In the genomic region with DNA sequence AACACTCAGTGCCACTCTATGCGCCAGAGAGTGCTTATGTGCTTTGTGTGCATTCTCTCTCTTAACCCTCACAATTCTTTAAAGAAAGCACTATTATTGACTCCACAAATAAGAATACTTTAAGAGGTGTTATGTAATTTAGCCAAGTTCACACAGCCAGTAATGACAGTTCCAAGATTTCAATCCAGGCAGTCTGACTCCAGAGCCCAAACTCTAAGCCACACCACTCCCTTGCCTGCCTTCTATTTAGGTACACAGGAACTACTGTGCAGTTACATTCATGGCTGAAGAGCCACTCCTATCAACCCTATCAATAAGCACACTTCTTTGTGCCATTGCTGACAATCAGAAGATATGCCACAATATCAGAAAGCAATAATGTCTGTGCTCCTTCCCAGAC, we compare ENCODE assay signal across 23 cellular contexts.
DNase-seq lines count a peak whose midpoint lies in the region; ATAC-seq and TF ChIP-seq lines count a peak whose summit lies in the region.
"Had no signal": no experiment of that assay in that cellular context is flagged by ENCODE, and none has a peak within 500 bp of the region (broad histone marks: within the 10 kb centered on the region; RNA-seq: fewer than 3 reads in every experiment).

No MANE protein-coding gene starts in this region.

- peaks cover 8% of the 10 kb centered on the region; the same call in 1 of the 2 replicates for H4K20me1 ChIP-seq in IMR-90 (ENCODE audit: insufficient read depth, low read length)
- H4K20me1 ChIP-seq: BLaER1 treated with 17β-estradiol and CSF1 and Interleukin-3, amounts not matched to agents 10 nM and 100 nM had no signal

- H3K9ac ChIP-seq in IMR-90 (ENCODE audit: low read depth, low read length): no peak overlapping the region
- H3K9ac ChIP-seq: BLaER1 treated with 17β-estradiol and CSF1 and Interleukin-3, amounts not matched to agents 10 nM and 100 nM; GM23248 had no signal

- H4K8ac ChIP-seq in IMR-90 (ENCODE audit: low read depth in 2 of 2, low read length in 2 of 2): no peak overlapping the region

- H3K18ac ChIP-seq in IMR-90 (ENCODE audit: low read depth, low read length): no peak overlapping the region

- no CpG with 5 or more reads among the region's 1 CpG for WGBS in IMR-90 (ENCODE audit: extremely low coverage in 2 of 2, insufficient read length in 1 of 2), 2 experiments

- peak overlapping the region; percentile 21 for H3K27ac ChIP-seq in cardiac muscle cell
- H3K27ac ChIP-seq in IMR-90 (ENCODE audit: insufficient read depth, low read length): no peak overlapping the region
- H3K27ac ChIP-seq: A549; BLaER1 treated with 17β-estradiol and CSF1 and Interleukin-3, amounts not matched to agents 10 nM and 100 nM; GM23248 had no signal

- peaks cover 53% of the 10 kb centered on the region for H3K4me1 Mint-ChIP-seq in osteocyte (ENCODE audit: unreplicated experiment)
- H3K4me1 Mint-ChIP-seq: CD14-positive monocyte; CD8-positive, alpha-beta memory T cell had no signal

- H2AFZ ChIP-seq in IMR-90 (replicated peaks; ENCODE audit: low read length, poor library complexity): no peak overlapping the region
- H2AFZ ChIP-seq: GM23248 had no signal

- no peaks in the 10 kb centered on the region for H3K36me3 ChIP-seq in cardiac muscle cell
- no peaks in the 10 kb centered on the region for H3K36me3 ChIP-seq in IMR-90 (ENCODE audit: control insufficient read depth, insufficient read depth, low read length)
- H3K36me3 ChIP-seq: BE2C; BLaER1 treated with 17β-estradiol and CSF1 and Interleukin-3, amounts not matched to agents 10 nM and 100 nM had no signal

- no peak overlapping the region for H3K23ac ChIP-seq in IMR-90 (ENCODE audit: low read depth, low read length)

- H3K27ac Mint-ChIP-seq in osteocyte (ENCODE audit: unreplicated experiment): peak overlapping the region; percentile 84
- H3K27ac Mint-ChIP-seq: CD14-positive monocyte; CD4-positive, alpha-beta T cell; CD8-positive, alpha-beta memory T cell had no signal

- TF ChIP-seq CTCF in cardiac muscle cell (IDR thresholded peaks at IDR 0.05; ENCODE audit: low read depth, low read length) (no peak), IMR-90 (conservative IDR thresholded peaks at IDR 0.05; ENCODE audit: low read depth, low read length) (no peak), osteocyte (IDR thresholded peaks at IDR 0.05) (no peak)

- dilution Hi-C loops in IMR-90 (cut with HindIII; ENCODE audit: low sequenced_read_pairs, unreplicated experiment): no loop called here

- no peak overlapping the region for H3K4me2 ChIP-seq in IMR-90 (ENCODE audit: low read depth, low read length)
- H3K4me2 ChIP-seq: A549; BLaER1 treated with 17β-estradiol and CSF1 and Interleukin-3, amounts not matched to agents 10 nM and 100 nM had no signal

- H3K36me3 Mint-ChIP-seq in osteocyte (ENCODE audit: unreplicated experiment): peaks cover 2% of the 10 kb centered on the region
- H3K36me3 Mint-ChIP-seq: CD14-positive monocyte; CD8-positive, alpha-beta memory T cell had no signal

- H3K4me1 ChIP-seq in cardiac muscle cell (ENCODE audit: low read depth): peaks cover 9% of the 10 kb centered on the region
- 0 out of 2 replicates have a peak, but pooled peaks cover 2% of the 10 kb centered on the region for H3K4me1 ChIP-seq in IMR-90 (ENCODE audit: control insufficient read depth, insufficient read depth, low read length)
- H3K4me1 ChIP-seq: BE2C had no signal

- CTCF ChIA-PET in IMR-90 (lab: Yijun Ruan, JAX): no interaction called here

- H3K4me3 ChIP-seq in cardiac muscle cell (no peak overlapping the region), IMR-90 (ENCODE audit: insufficient read depth, low read depth, low read length) (no peak overlapping the region)
- H3K4me3 ChIP-seq: A549; BLaER1 treated with 17β-estradiol and CSF1 and Interleukin-3, amounts not matched to agents 10 nM and 100 nM; GM12878; GM23248 had no signal

- peaks cover 9% of the 10 kb centered on the region for H3K9me1 ChIP-seq in IMR-90 (ENCODE audit: insufficient read depth, low read length)

- no peak for ATAC-seq in Right ventricle myocardium inferior
- no peak for ATAC-seq in IMR-90 (ENCODE audit: low read depth)
- ATAC-seq: A549, GM12878 had no signal

- H3K4me3 Mint-ChIP-seq in osteocyte (ENCODE audit: unreplicated experiment): no peak overlapping the region
- H3K4me3 Mint-ChIP-seq: CD14-positive monocyte; CD4-positive, alpha-beta T cell; CD8-positive, alpha-beta memory T cell had no signal

- H4K5ac ChIP-seq in IMR-90 (ENCODE audit: low read depth, low read length): no peak overlapping the region

- H2AK5ac ChIP-seq in IMR-90 (ENCODE audit: low read depth, low read length): no peak overlapping the region

- no peak overlapping the region for H4K91ac ChIP-seq in IMR-90 (ENCODE audit: insufficient read depth, low read depth, low read length)

- no peak overlapping the region for H3K56ac ChIP-seq in IMR-90 (ENCODE audit: extremely low read depth, insufficient read depth, low read length)

- DNase-seq in cardiac muscle cell (ENCODE audit: low read depth in 1 of 2, low spot score in 1 of 2) (no peak), Right ventricle myocardium inferior (ENCODE audit: missing footprints) (no peak), IMR-90 (no peak), osteocyte (ENCODE audit: extremely low spot score, unreplicated experiment) (no peak), NCI-H526 (lab: John Stamatoyannopoulos, UW) (no peak)
- no peak for DNase-seq in activated naive CD4-positive, alpha-beta T cell (lab: John Stamatoyannopoulos, UW)
- DNase-seq: 8988T; ACHN; AML-193; BE2C; CD4-positive, alpha-beta T cell; CD8-positive, alpha-beta memory T cell; DMS 273 treated with DMSO at 0.1 percent for 48 hours; DMS79; EL; GDM1; GM23248; H7; HCEC 1CT had no signal

- H3K79me1 ChIP-seq in IMR-90 (ENCODE audit: low read depth in 1 of 2, low read length in 2 of 2): peaks cover 24 to 64% of the 10 kb centered on the region in 2 experiments

- no peak overlapping the region for H2BK5ac ChIP-seq in IMR-90 (ENCODE audit: low read depth, low read length, poor library complexity, severe bottlenecking)

- intact Hi-C loops in Right ventricle myocardium inferior (cut with DNase I): no loop called here
- intact Hi-C loops in IMR-90 (cut with micrococcal nuclease): no loop called here

- BruUV-seq in IMR-90 (replicated peaks; lab: Mats Ljungman, UMichigan): no TSS peak

- H3K4ac ChIP-seq in IMR-90 (ENCODE audit: low read depth, low read length): no peak overlapping the region

- no peak overlapping the region for H2AK9ac ChIP-seq in IMR-90 (replicated peaks; ENCODE audit: low read depth, low read length, poor library complexity)

- H2BK120ac ChIP-seq in IMR-90 (ENCODE audit: low read depth, low read length): no peak overlapping the region

- 0 out of 2 replicates have a peak overlapping the region, but pooled peaks have one; percentile 48 for H3K14ac ChIP-seq in IMR-90 (replicated peaks; ENCODE audit: low read depth, low read length)

- POLR2A ChIA-PET in IMR-90 (lab: Charles Lee; ENCODE audit: unreplicated experiment): no interaction called here

- no peak overlapping the region for H2BK20ac ChIP-seq in IMR-90 (ENCODE audit: low read depth, low read length)

- in situ Hi-C loops in IMR-90 (cut with MboI; ENCODE audit: low sequenced_read_pairs): no loop called here

- TF ChIP-seq RAD21 in IMR-90 (IDR thresholded peaks at IDR 0.05; ENCODE audit: low read length): no peak

- H3K9me3 ChIP-seq in cardiac muscle cell (ENCODE audit: low read depth) (no peaks in the 10 kb centered on the region), IMR-90 (ENCODE audit: control insufficient read depth, insufficient read depth, low read length) (no peaks in the 10 kb centered on the region)
- H3K9me3 ChIP-seq: A549, BE2C had no signal

- H3K27me3 Mint-ChIP-seq in osteocyte (ENCODE audit: unreplicated experiment): no peaks in the 10 kb centered on the region
- H3K27me3 Mint-ChIP-seq: CD4-positive, alpha-beta T cell had no signal

- no peaks in the 10 kb centered on the region for H3K9me3 Mint-ChIP-seq in osteocyte (ENCODE audit: unreplicated experiment)
- H3K9me3 Mint-ChIP-seq: CD4-positive, alpha-beta T cell; CD8-positive, alpha-beta memory T cell had no signal

- TF ChIP-seq POLR2A in IMR-90 (IDR thresholded peaks at IDR 0.05; ENCODE audit: low read depth, low read length): no peak

- no peak overlapping the region for H2BK15ac ChIP-seq in IMR-90 (ENCODE audit: low read depth, low read length)

- H3K27me3 ChIP-seq in cardiac muscle cell: no peaks in the 10 kb centered on the region
- no peaks in the 10 kb centered on the region for H3K27me3 ChIP-seq in IMR-90 (ENCODE audit: control insufficient read depth, insufficient read depth, low read length)
- H3K27me3 ChIP-seq: BE2C; BLaER1 treated with 17β-estradiol and CSF1 and Interleukin-3, amounts not matched to agents 10 nM and 100 nM had no signal

TF ChIP-seq in IMR-90, 13 proteins besides CTCF, POLR2A, EP300 and RAD21:
- no peak for TF ChIP-seq MAFK (IDR thresholded peaks at IDR 0.05; ENCODE audit: low read depth, low read length)
- TF ChIP-seq RCOR1 (IDR thresholded peaks at IDR 0.05; ENCODE audit: insufficient replicate concordance, low read length): no peak
- TF ChIP-seq CEBPB (IDR thresholded peaks at IDR 0.05; ENCODE audit: low read depth, low read length): no peak
- TF ChIP-seq FOS (IDR thresholded peaks at IDR 0.05; ENCODE audit: low read depth, low read length): no peak
- TF ChIP-seq CHD1 (IDR thresholded peaks at IDR 0.05; ENCODE audit: low read depth, low read length): no peak
- TF ChIP-seq SMC3 (IDR thresholded peaks at IDR 0.05; ENCODE audit: low read depth, low read length): no peak
- no peak for TF ChIP-seq BHLHE40 (IDR thresholded peaks at IDR 0.05; ENCODE audit: low read depth, low read length)
- no peak for TF ChIP-seq USF2 (IDR thresholded peaks at IDR 0.05; ENCODE audit: low read depth, low read length)
- no peak for TF ChIP-seq NFE2L2 (IDR thresholded peaks at IDR 0.05; ENCODE audit: low read depth, low read length)
- TF ChIP-seq, protein P1, sequence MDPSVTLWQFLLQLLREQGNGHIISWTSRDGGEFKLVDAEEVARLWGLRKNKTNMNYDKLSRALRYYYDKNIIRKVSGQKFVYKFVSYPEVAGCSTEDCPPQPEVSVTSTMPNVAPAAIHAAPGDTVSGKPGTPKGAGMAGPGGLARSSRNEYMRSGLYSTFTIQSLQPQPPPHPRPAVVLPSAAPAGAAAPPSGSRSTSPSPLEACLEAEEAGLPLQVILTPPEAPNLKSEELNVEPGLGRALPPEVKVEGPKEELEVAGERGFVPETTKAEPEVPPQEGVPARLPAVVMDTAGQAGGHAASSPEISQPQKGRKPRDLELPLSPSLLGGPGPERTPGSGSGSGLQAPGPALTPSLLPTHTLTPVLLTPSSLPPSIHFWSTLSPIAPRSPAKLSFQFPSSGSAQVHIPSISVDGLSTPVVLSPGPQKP (IDR thresholded peaks at IDR 0.05; ENCODE audit: borderline replicate concordance, low read depth, low read length): no peak
